16 cellular contexts compared by ENCODE assay signal in the genomic region with DNA sequence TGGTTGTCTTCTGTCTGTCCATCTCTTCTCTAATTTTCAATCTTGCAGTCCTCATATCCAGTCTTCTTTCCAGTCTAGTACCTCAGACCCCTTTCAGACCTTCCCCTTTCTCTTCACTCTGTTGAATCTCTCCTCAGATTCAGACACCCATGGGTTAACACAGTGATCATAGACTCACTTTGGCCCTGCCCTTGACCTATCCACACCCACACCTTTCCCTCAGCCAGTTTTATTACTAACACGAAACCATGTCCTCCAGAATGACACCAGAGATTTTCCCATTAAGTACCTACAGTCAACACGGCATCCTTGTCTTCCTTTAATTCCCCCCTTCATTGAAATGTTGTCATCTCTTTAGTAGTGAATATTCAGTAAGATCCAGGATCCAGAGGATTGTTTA.
"Had no signal": no experiment of that assay in that cellular context is flagged by ENCODE, and none has a peak within 500 bp of the region (broad histone marks: within the 10 kb centered on the region; RNA-seq: fewer than 3 reads in every experiment).

No MANE protein-coding gene starts in this region.

- H3K4me1 ChIP-seq: upper lobe of right lung had no signal

- H3K4me2 ChIP-seq: neural progenitor cell had no signal

- H3K9ac ChIP-seq: neural progenitor cell had no signal

- H3K4me3 ChIP-seq: neural progenitor cell, upper lobe of right lung had no signal

- ATAC-seq: activated CD4-positive, alpha-beta T cell treated with anti-CD3 and anti-CD28 coated beads for 36 hours; activated CD8-positive, alpha-beta T cell treated with anti-CD3 and anti-CD28 coated beads for 36 hours; activated naive CD4-positive, alpha-beta T cell treated with anti-CD3 and anti-CD28 coated beads, Interleukin-2, amount 50 U/mL, for 72 hours; T-helper 17 cell; upper lobe of right lung had no signal

- H3K36me3 ChIP-seq: neural progenitor cell, upper lobe of right lung had no signal

- DNase-seq: activated CD4-positive, alpha-beta T cell treated with anti-CD3 and anti-CD28 coated beads for 36 hours; activated CD8-positive, alpha-beta T cell treated with anti-CD3 and anti-CD28 coated beads for 36 hours; activated gamma-delta T cell; activated T-cell treated with anti-CD3 and anti-CD28 coated beads, Interleukin-2, amount 50 U/mL, for 48 hours; amniotic stem cell; caudate nucleus; hypothalamus; kidney glomerular epithelial cell; naive B cell; stimulated activated CD4-positive, alpha-beta T cell treated with anti-CD3 and anti-CD28 coated beads, Interleukin-4, amount 100 ng/mL, for 4 hours; stimulated activated CD8-positive, alpha-beta memory T cell treated with anti-CD3 and anti-CD28 coated beads, Interleukin-4, amount 100 ng/mL, for 48 hours; stimulated activated naive CD4-positive, alpha-beta T cell treated with Interleukin-2 at 50 U/mL for 16 hours; T-helper 17 cell; upper lobe of right lung had no signal

- H3K9me3 ChIP-seq: upper lobe of right lung had no signal

- H3K27ac ChIP-seq: neural progenitor cell, upper lobe of right lung had no signal

- H3K27me3 ChIP-seq: neural progenitor cell, upper lobe of right lung had no signal

- H2AFZ ChIP-seq: neural progenitor cell had no signal
